In genomic region chr14:102870994-102871831, GRCh38 we compare ENCODE assay signal across 15 cellular contexts. TPM values are rescaled to one million over a fixed set of nuclear protein-coding genes. Genes with fewer than 3 reads are reported as not detected.
A peak's percentile ranks its signal among the peaks of the same experiment; 100 is the strongest.
DNase-seq lines count a peak whose midpoint lies in the region; ATAC-seq and TF ChIP-seq lines count a peak whose summit lies in the region.
"Had no signal": no experiment of that assay in that cellular context is flagged by ENCODE, and none has a peak within 500 bp of the region (broad histone marks: within the 10 kb centered on the region; RNA-seq: fewer than 3 reads in every experiment).

No MANE protein-coding gene starts in this region.

- intact Hi-C loops in MCF 10A (cut with micrococcal nuclease): no loop called here
- intact Hi-C loops in breast epithelium (cut with DNase I; ENCODE audit: low total_unique reads): no loop called here

- peaks cover 22% of the 10 kb centered on the region for H3K36me3 Mint-ChIP-seq in MCF 10A (ENCODE audit: insufficient read depth, unreplicated experiment)
- peaks cover 3% of the 10 kb centered on the region for H3K36me3 Mint-ChIP-seq in T-helper 17 cell (ENCODE audit: low read depth)
- peaks cover 12% of the 10 kb centered on the region for H3K36me3 Mint-ChIP-seq in nephron progenitor cell (ENCODE audit: low read depth)

- no TSS peak for BruUV-seq in MCF 10A (replicated peaks; lab: Mats Ljungman, UMichigan)

- TF ChIP-seq CTCF in MCF 10A (IDR thresholded peaks at IDR 0.05; ENCODE audit: unreplicated experiment) (no peak), breast epithelium (IDR thresholded peaks at IDR 0.05) (no peak), nephron progenitor cell (IDR thresholded peaks at IDR 0.05) (no peak)

- CTCF ChIA-PET in MCF 10A (lab: Yijun Ruan, JAX) (interaction anchor here (0.6 to 0.7 kb wide), 2 partner anchors 25 to 391 kb away, joined by 3 read pairs; no protein-coding TSS in a partner anchor), HEK293T (lab: Yijun Ruan, JAX) (no interaction called here)

- H3K27ac ChIP-seq in breast epithelium: no peak overlapping the region
- H3K27ac ChIP-seq: tibial artery had no signal

- no peaks in the 10 kb centered on the region for H3K36me3 ChIP-seq in breast epithelium

- H3K4me3 ChIP-seq in breast epithelium: no peak overlapping the region
- H3K4me3 ChIP-seq: Peyer's patch, tibial artery had no signal

- H3K27me3 Mint-ChIP-seq in MCF 10A (ENCODE audit: insufficient read depth, unreplicated experiment) (no peaks in the 10 kb centered on the region), T-helper 17 cell (no peaks in the 10 kb centered on the region), nephron progenitor cell (ENCODE audit: low read depth, poor library complexity) (no peaks in the 10 kb centered on the region)
- H3K27me3 Mint-ChIP-seq: B cell had no signal

- TF ChIP-seq POLR2A in breast epithelium (IDR thresholded peaks at IDR 0.05): no peak

- H3K4me1 Mint-ChIP-seq in MCF 10A (ENCODE audit: insufficient read depth, unreplicated experiment): no peaks in the 10 kb centered on the region
- H3K4me1 Mint-ChIP-seq in T-helper 17 cell: peaks cover 19% of the 10 kb centered on the region
- peaks cover 17% of the 10 kb centered on the region for H3K4me1 Mint-ChIP-seq in nephron progenitor cell

- H3K4me3 Mint-ChIP-seq in MCF 10A (ENCODE audit: unreplicated experiment) (no peak overlapping the region), T-helper 17 cell (no peak overlapping the region), nephron progenitor cell (no peak overlapping the region)
- H3K4me3 Mint-ChIP-seq: B cell had no signal

- H3K4me1 ChIP-seq in breast epithelium: no peaks in the 10 kb centered on the region

- no peak overlapping the region for H3K27ac Mint-ChIP-seq in MCF 10A (ENCODE audit: low read depth, unreplicated experiment)
- H3K27ac Mint-ChIP-seq in T-helper 17 cell: peak overlapping the region; percentile 75
- no peak overlapping the region for H3K27ac Mint-ChIP-seq in nephron progenitor cell

- H3K9me3 ChIP-seq in breast epithelium (no peaks in the 10 kb centered on the region), T-helper 17 cell (ENCODE audit: control insufficient read depth, low read length, poor library complexity, severe bottlenecking) (no peaks in the 10 kb centered on the region)
- H3K9me3 ChIP-seq: Peyer's patch, tibial artery had no signal

- DNase-seq in MCF 10A (ENCODE audit: unreplicated experiment) (peak; percentile 5), breast epithelium (ENCODE audit: low spot score in 2 of 2) (no peak), T-helper 17 cell (no peak), left lobe of liver (ENCODE audit: low spot score) (peak; percentile 76), A172 (ENCODE audit: low spot score) (no peak), HEK293T (ENCODE audit: extremely low spot score) (no peak), nephron progenitor cell (no peak)
- DNase-seq: activated CD4-positive, alpha-beta T cell treated with anti-CD3 and anti-CD28 coated beads, Interleukin-2, amount 50 U/mL, for 1 hour; activated naive CD4-positive, alpha-beta T cell treated with anti-CD3 and anti-CD28 coated beads, Interleukin-2, amount 50 U/mL, for 16 hours; Peyer's patch; posterior cingulate gyrus; stimulated activated CD4-positive, alpha-beta T cell treated with anti-CD3 and anti-CD28 coated beads, Interleukin-15, amount 100 ng/mL, for 24 hours; tibial artery had no signal

- H3K9me3 Mint-ChIP-seq in MCF 10A (ENCODE audit: unreplicated experiment): no peaks in the 10 kb centered on the region
- no peaks in the 10 kb centered on the region for H3K9me3 Mint-ChIP-seq in nephron progenitor cell

- ATAC-seq in T-helper 17 cell (peak; percentile 18), left lobe of liver (peak; percentile 57), HG03108 (IDR thresholded peaks at IDR 0.05; ENCODE audit: unreplicated experiment) (no peak)

- H3K27me3 ChIP-seq in breast epithelium: no peaks in the 10 kb centered on the region
- H3K27me3 ChIP-seq: Peyer's patch, tibial artery had no signal

- POLR2A ChIA-PET in MCF 10A (lab: Yijun Ruan, JAX) (no interaction called here), HEK293T (lab: Yijun Ruan, JAX) (no interaction called here)

TF ChIP-seq in HEK293T, 16 proteins besides CTCF, POLR2A, EP300 and RAD21:
- TF ChIP-seq LEF1 (IDR thresholded peaks at IDR 0.05; ENCODE audit: borderline replicate concordance): no peak
- TF ChIP-seq NFRKB (IDR thresholded peaks at IDR 0.05): no peak
- no peak for TF ChIP-seq ELF4 (IDR thresholded peaks at IDR 0.05)
- TF ChIP-seq BHLHE40 (IDR thresholded peaks at IDR 0.05; ENCODE audit: borderline replicate concordance): no peak
- TF ChIP-seq FOXM1 (IDR thresholded peaks at IDR 0.05; ENCODE audit: borderline replicate concordance): no peak
- TF ChIP-seq FOXA1 (IDR thresholded peaks at IDR 0.05): no peak
- TF ChIP-seq ARNT (IDR thresholded peaks at IDR 0.05): no peak
- no peak for TF ChIP-seq PKNOX1 (IDR thresholded peaks at IDR 0.05)
- no peak for TF ChIP-seq FOXK2 (IDR thresholded peaks at IDR 0.05)
- no peak for TF ChIP-seq L3MBTL2 (conservative IDR thresholded peaks at IDR 0.05)
- TF ChIP-seq CTBP1 (IDR thresholded peaks at IDR 0.05; ENCODE audit: borderline replicate concordance): no peak
- no peak for TF ChIP-seq TARDBP (IDR thresholded peaks at IDR 0.05)
- TF ChIP-seq ZNF384 (IDR thresholded peaks at IDR 0.05): no peak
- no peak for TF ChIP-seq SP1 (IDR thresholded peaks at IDR 0.05)
TF ChIP-seq in HEK293T: peak in this region for 0.

RNA-seq across cellular contexts. Expression of gene AMN, which starts 51.2 kb away (rescaled TPM):
- total RNA-seq in MCF 10A (2022) (0.29 TPM in 1 of 2 replicates, not detected in the other), breast epithelium (under 1 TPM; 0.16 to 0.88 (median 0.66) TPM), T-helper 17 cell (1 to 10 TPM in 1 of 2 donors, under 1 TPM in 1; 0.65 to 2.3 TPM), left lobe of liver (56.0 TPM)
- 0.03 TPM in 1 of 2 replicates, not detected in the other for total RNA-seq in A172 (2014; rRNA removed; shearing (Covaris generic))

Comparison
In these comparisons a context has a peak if more than half of its experiments do, and no peak if none do; other contexts are left out.
1. DNase-seq: peak in MCF 10A (single experiment) and left lobe of liver (single experiment); none in breast epithelium (0 of 2), T-helper 17 cell (0 of 3), A172 (single experiment), HEK293T (single experiment) and nephron progenitor cell (single experiment).
2. RNA of gene AMN, which starts 51.2 kb away (total RNA-seq): 56.0 TPM in left lobe of liver (single experiment); 0.65 to 2.3 TPM in T-helper 17 cell, 0.16 to 0.88 TPM in breast epithelium, 0.29 TPM in MCF 10A and 0.03 TPM in A172; every median in the first group is over 10 times any median in the second.